8 cellular contexts compared by ENCODE assay signal in the genomic region with DNA sequence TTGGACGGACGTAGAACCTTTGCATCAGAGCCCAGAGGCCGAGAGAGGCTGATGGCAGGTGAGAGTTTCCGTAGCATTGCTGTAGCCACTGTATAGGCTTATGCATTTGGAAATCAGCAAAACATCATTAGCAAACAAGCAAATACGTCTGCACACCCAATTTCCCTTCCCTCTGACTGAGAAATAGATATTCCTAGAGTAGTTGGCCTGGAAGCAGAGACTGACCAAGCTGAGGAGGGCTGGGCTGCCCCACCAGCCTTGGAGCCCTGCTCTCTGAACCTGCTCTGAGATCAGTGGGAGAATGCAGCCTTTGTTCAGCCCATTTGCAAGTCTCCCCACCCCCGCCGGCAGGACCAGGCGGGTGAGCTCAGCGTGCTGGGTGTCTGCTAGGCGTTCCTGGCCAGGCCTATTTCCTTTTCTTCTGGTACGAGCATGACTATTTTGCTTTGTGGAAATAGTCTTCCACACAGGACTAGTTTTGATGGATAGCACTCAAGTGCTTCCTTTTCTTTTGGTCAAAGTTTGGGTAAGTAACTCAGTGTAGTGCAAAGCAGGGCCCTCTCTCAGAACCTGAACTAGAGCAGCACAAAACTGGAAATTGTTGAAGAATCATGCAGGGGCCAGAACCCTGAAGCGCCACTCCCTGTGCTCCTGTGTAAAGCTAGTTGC. TPM values are rescaled to one million over a fixed set of nuclear protein-coding genes. Genes with fewer than 3 reads are reported as not detected.
DNase-seq lines count a peak whose midpoint lies in the region; ATAC-seq, FAIRE-seq and TF ChIP-seq lines count a peak whose summit lies in the region.

No MANE protein-coding gene starts in this region.

- no peaks in the 10 kb centered on the region for H4K20me1 ChIP-seq in smooth muscle cell (ENCODE audit: low read depth)

- no peaks in the 10 kb centered on the region for H3K27me3 Mint-ChIP-seq in activated naive CD4-positive, alpha-beta T cell treated with anti-CD3 and anti-CD28 coated beads for 36 hours (ENCODE audit: low read depth)

- H3K9ac ChIP-seq in smooth muscle cell (ENCODE audit: low read depth): no peak overlapping the region

- H3F3A ChIP-seq in smooth muscle cell (ENCODE audit: low read depth): no peaks in the 10 kb centered on the region

- TF ChIP-seq CTCF in smooth muscle cell (IDR thresholded peaks at IDR 0.05; ENCODE audit: borderline replicate concordance, insufficient read depth, poor library complexity, severe bottlenecking): no peak

- no peaks in the 10 kb centered on the region for H3K36me3 Mint-ChIP-seq in activated naive CD4-positive, alpha-beta T cell treated with anti-CD3 and anti-CD28 coated beads for 36 hours (ENCODE audit: low read depth)

- H3K27ac Mint-ChIP-seq in activated naive CD4-positive, alpha-beta T cell treated with anti-CD3 and anti-CD28 coated beads for 36 hours: peak overlapping the region; percentile 17

- H3K4me3 Mint-ChIP-seq in activated naive CD4-positive, alpha-beta T cell treated with anti-CD3 and anti-CD28 coated beads for 36 hours: peak overlapping the region; percentile 28

- peaks cover 11% of the 10 kb centered on the region for H3K4me1 ChIP-seq in smooth muscle cell (ENCODE audit: low read depth)

- no peak overlapping the region for H3K4me3 ChIP-seq in smooth muscle cell

- no peak for FAIRE-seq in GM12892 (lab: Jason Lieb, UNC)

- peaks cover 26% of the 10 kb centered on the region for H3K4me1 Mint-ChIP-seq in activated naive CD4-positive, alpha-beta T cell treated with anti-CD3 and anti-CD28 coated beads for 36 hours (ENCODE audit: low read depth)

- WGBS in smooth muscle cell (ENCODE audit: low lambda C conversion rate): 38% methylated on average over 12 of the region's 12 CpGs

- peak overlapping the region; percentile 16 for H3K4me2 ChIP-seq in smooth muscle cell

- no peak for TF ChIP-seq POLR2A in GM12892 (IDR thresholded peaks at IDR 0.05; ENCODE audit: low read depth, low read length)

- H3K9me3 Mint-ChIP-seq in activated naive CD4-positive, alpha-beta T cell treated with anti-CD3 and anti-CD28 coated beads for 36 hours: no peaks in the 10 kb centered on the region

- ATAC-seq in HG03196 (IDR thresholded peaks at IDR 0.05; ENCODE audit: unreplicated experiment) (no peak), GM21528 (IDR thresholded peaks at IDR 0.05; ENCODE audit: low FRiP score, unreplicated experiment) (no peak)

- H3K27ac ChIP-seq in smooth muscle cell (ENCODE audit: low read depth): peak overlapping the region; percentile 51

- H3K9me3 ChIP-seq in smooth muscle cell (replicated peaks; ENCODE audit: low read depth): peaks cover 3% of the 10 kb centered on the region

- CTCF ChIA-PET in activated naive CD4-positive, alpha-beta T cell treated with anti-CD3 and anti-CD28 coated beads for 36 hours (lab: Charles Lee): interaction anchor here (0.6 to 3.6 kb wide), 6 partner anchors 11 to 58 kb away, joined by 3 to 22 read pairs (median 3); partner anchors contain the start of gene RNF149

- intact Hi-C loops in activated naive CD4-positive, alpha-beta T cell treated with anti-CD3 and anti-CD28 coated beads for 36 hours (cut with micrococcal nuclease): loop anchor here (1.0 to 5.0 kb wide), 3 partner anchors 19 to 667 kb away; no protein-coding TSS in a partner anchor

- no peaks in the 10 kb centered on the region for H3K79me2 ChIP-seq in smooth muscle cell (ENCODE audit: low read depth)

- H2AFZ ChIP-seq in smooth muscle cell (ENCODE audit: low read depth): peak overlapping the region; percentile 70

- H3K36me3 ChIP-seq in smooth muscle cell (ENCODE audit: low read depth): no peaks in the 10 kb centered on the region

- DNase-seq in HuH-7 (ENCODE audit: low spot score) (peak; percentile 64), hypothalamus (lab: John Stamatoyannopoulos, UW) (peak in 38 of 51 donors; percentile 13 to 80 (median 56)), smooth muscle cell (lab: John Stamatoyannopoulos, UW; ENCODE audit: unreplicated experiment) (no peak), GM12892 (ENCODE audit: insufficient read length) (no peak), SHP77 treated with DMSO at 0.1 percent for 48 hours (lab: John Stamatoyannopoulos, UW) (no peak)
- peak; percentile 60 for DNase-seq in activated naive CD4-positive, alpha-beta T cell treated with anti-CD3 and anti-CD28 coated beads for 36 hours

- H3K27me3 ChIP-seq in smooth muscle cell (ENCODE audit: low read depth): no peaks in the 10 kb centered on the region

RNA-seq across cellular contexts. Expression of gene RNF149, which starts 21.9 kb away (rescaled TPM):
- 10 to 100 TPM; 25.0 to 27.1 TPM for total RNA-seq in activated naive CD4-positive, alpha-beta T cell treated with anti-CD3 and anti-CD28 coated beads for 36 hours
- 58.3 and 59.2 TPM in 2 replicates for total RNA-seq in smooth muscle cell
- 42.6 and 63.3 TPM in 2 replicates for polyA plus RNA-seq in smooth muscle cell
- 17.3 TPM for polyA plus RNA-seq in GM12892 (2012; ENCODE audit: missing spikeins)

RNA-seq across cellular contexts. Expression of gene CREG2, which starts 56.9 kb away (rescaled TPM):
- total RNA-seq in activated naive CD4-positive, alpha-beta T cell treated with anti-CD3 and anti-CD28 coated beads for 36 hours: not detected
- total RNA-seq in smooth muscle cell: 0.54 and 1.2 TPM in 2 replicates
- 0.62 and 4.0 TPM in 2 replicates for polyA plus RNA-seq in smooth muscle cell
- polyA plus RNA-seq in GM12892 (2012; ENCODE audit: missing spikeins): not detected

Comparison
In these comparisons a context has a peak if more than half of its experiments do, and no peak if none do; other contexts are left out.
1. DNase-seq: peak in HuH-7 (single experiment), activated naive CD4-positive, alpha-beta T cell treated with anti-CD3 and anti-CD28 coated beads for 36 hours (single experiment) and hypothalamus (38 of 51); none in smooth muscle cell (single experiment), GM12892 (single experiment) and SHP77 treated with DMSO at 0.1 percent for 48 hours (single experiment).